Comparison of ENCODE assay signal across 14 cellular contexts in the genomic region with DNA sequence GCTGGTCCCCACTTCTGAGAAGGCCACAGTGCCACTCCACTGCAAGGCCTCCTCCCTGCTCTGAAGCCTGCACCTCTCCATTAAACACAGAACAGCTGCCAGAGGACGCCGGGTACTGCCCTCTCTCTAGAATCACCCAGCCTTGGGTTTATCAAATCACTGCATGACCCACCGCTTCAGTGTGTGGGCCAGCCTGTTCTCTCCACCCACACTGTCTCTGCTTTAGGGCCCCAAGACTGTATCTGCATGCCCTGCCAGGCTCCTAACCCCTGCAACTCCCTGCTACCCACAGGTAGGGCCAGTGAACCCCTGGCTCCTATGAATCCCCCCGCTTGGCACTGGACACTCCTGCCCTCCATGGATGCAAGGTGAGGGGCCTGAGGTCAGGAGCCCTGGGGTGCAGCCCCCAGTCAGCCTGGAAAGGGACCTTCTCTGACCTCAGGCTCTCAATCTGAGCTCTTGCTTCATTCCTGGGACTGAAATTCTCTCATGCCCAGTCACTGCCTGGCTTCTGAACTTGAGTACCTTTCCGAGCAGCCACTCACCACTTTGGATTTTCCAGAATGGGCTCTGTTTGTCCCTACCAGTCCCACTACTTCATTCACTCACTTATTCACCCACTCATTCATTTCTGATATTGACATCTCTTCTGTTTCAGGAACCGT.
DNase-seq lines count a peak whose midpoint lies in the region; TF ChIP-seq lines count a peak whose summit lies in the region.
"Had no signal": no experiment of that assay in that cellular context is flagged by ENCODE, and none has a peak within 500 bp of the region (broad histone marks: within the 10 kb centered on the region; RNA-seq: fewer than 3 reads in every experiment).

No MANE protein-coding gene starts in this region.

- WGBS in mesodermal cell (ENCODE audit: insufficient coverage in 2 of 2), 2 experiments, result 82 to 96% methylated on average over 6 of the region's 6 CpGs

- H3K27ac ChIP-seq in AG04450 (ENCODE audit: low read depth, low read length) (peak overlapping the region; percentile 77), mesodermal cell (ENCODE audit: low read depth, low read length, severe bottlenecking) (peak overlapping the region; percentile 73), tibial artery (no peak overlapping the region)
- H3K27ac ChIP-seq: BLaER1, esophagus muscularis mucosa had no signal

- no peaks in the 10 kb centered on the region for H3K27me3 ChIP-seq in AG04450 (ENCODE audit: control insufficient read depth, insufficient read depth, low read length)
- H3K27me3 ChIP-seq in tibial artery, result no peaks in the 10 kb centered on the region
- H3K27me3 ChIP-seq: BLaER1 had no signal

- H3K9me3 ChIP-seq in AG04450 (ENCODE audit: control insufficient read depth, insufficient read depth, low read length), result no peaks in the 10 kb centered on the region
- no peaks in the 10 kb centered on the region for H3K9me3 ChIP-seq in mesodermal cell (ENCODE audit: control insufficient read depth, low read length)
- no peaks in the 10 kb centered on the region for H3K9me3 ChIP-seq in tibial artery
- H3K9me3 ChIP-seq: BLaER1, esophagus muscularis mucosa had no signal

- TF ChIP-seq CTCF in AG04450 (IDR thresholded peaks at IDR 0.05; ENCODE audit: low read depth, low read length), result no peak
- no peak for TF ChIP-seq CTCF in fibroblast of pulmonary artery (IDR thresholded peaks at IDR 0.05; ENCODE audit: low read length, missing control alignments)
- no peak for TF ChIP-seq CTCF in tibial artery (IDR thresholded peaks at IDR 0.05)

- POLR2A ChIA-PET in AG04450 (lab: Yijun Ruan, JAX), result no interaction called here

- no peak for DNase-seq in AG04450 (ENCODE audit: low read depth, low spot score)
- peak; percentile 31 for DNase-seq in NCI-H69 (lab: John Stamatoyannopoulos, UW)
- peak; percentile 54 for DNase-seq in fibroblast of pulmonary artery (ENCODE audit: low read depth)
- DNase-seq in tibial artery, result no peak
- no peak for DNase-seq in medulla oblongata (ENCODE audit: extremely low spot score)
- DNase-seq in A172 (ENCODE audit: low spot score), result no peak
- DNase-seq in posterior cingulate gyrus, result no peak
- DNase-seq: activated CD4-positive, alpha-beta T cell treated with anti-CD3 and anti-CD28 coated beads for 36 hours; KG1; kidney; NCI-H187 had no signal

- no peaks in the 10 kb centered on the region for H3K36me3 ChIP-seq in mesodermal cell (ENCODE audit: control insufficient read depth, insufficient read depth, low read length)
- no peaks in the 10 kb centered on the region for H3K36me3 ChIP-seq in tibial artery
- H3K36me3 ChIP-seq: BLaER1, esophagus muscularis mucosa had no signal

- intact Hi-C loops in tibial artery (cut with DNase I; ENCODE audit: low total_unique reads), result no loop called here
- intact Hi-C loops in posterior cingulate gyrus (cut with DNase I), result no loop called here

- peaks cover 18% of the 10 kb centered on the region for H3K4me1 ChIP-seq in mesodermal cell (ENCODE audit: control insufficient read depth, insufficient read depth, low read length, poor library complexity, severe bottlenecking)
- H3K4me1 ChIP-seq in tibial artery, result no peaks in the 10 kb centered on the region
- H3K4me1 ChIP-seq: BLaER1 had no signal

- H3K4me3 ChIP-seq in AG04450 (ENCODE audit: low read depth, low read length), result no peak overlapping the region
- no peak overlapping the region for H3K4me3 ChIP-seq in fibroblast of pulmonary artery (replicated peaks; ENCODE audit: low read depth, low read length)
- no peak overlapping the region for H3K4me3 ChIP-seq in mesodermal cell (ENCODE audit: extremely low read depth, insufficient read depth, low read length, poor library complexity, severe bottlenecking)
- H3K4me3 ChIP-seq in tibial artery, result no peak overlapping the region
- H3K4me3 ChIP-seq: BLaER1, esophagus muscularis mucosa had no signal

- CTCF ChIA-PET in AG04450 (lab: Charles Lee), result no interaction called here

Comparison
In these comparisons a context has a peak if more than half of its experiments do, and no peak if none do; other contexts are left out.
1. DNase-seq: peak in NCI-H69 (single experiment) and fibroblast of pulmonary artery (single experiment); none in AG04450 (single experiment), tibial artery (0 of 2), medulla oblongata (single experiment), A172 (single experiment) and posterior cingulate gyrus (0 of 10).
2. H3K27ac ChIP-seq: peak in AG04450 (single experiment) and mesodermal cell (single experiment); none in tibial artery (0 of 2).